Comparison of ENCODE assay signal across 8 cellular contexts in genomic region chr11:96293583-96293982, GRCh38. TPM values are rescaled to one million over a fixed set of nuclear protein-coding genes. Genes with fewer than 3 reads are reported as not detected.
DNase-seq lines count a peak whose midpoint lies in the region; ATAC-seq and TF ChIP-seq lines count a peak whose summit lies in the region.

No MANE protein-coding gene starts in this region.

- POLR2A ChIA-PET in activated CD4-positive, alpha-beta T cell treated with anti-CD3 and anti-CD28 coated beads for 36 hours (lab: Charles Lee), result no interaction called here
- POLR2A ChIA-PET in activated naive CD8-positive, alpha-beta T cell treated with anti-CD3 and anti-CD28 coated beads, Interleukin-2, amount 10 ng/mL, durations not matched to agents 7 days and 5 days (lab: Charles Lee), result interaction anchor here (0.7 to 0.8 kb wide), 2 partner anchors 13 to 50 kb away, joined by 3 read pairs; partner anchors contain the start of gene MAML2

- intact Hi-C loops in activated CD4-positive, alpha-beta T cell treated with anti-CD3 and anti-CD28 coated beads for 36 hours (cut with DNase I, micrococcal nuclease), result no loop called here

- peaks cover 78% of the 10 kb centered on the region for H3K4me1 Mint-ChIP-seq in activated CD4-positive, alpha-beta T cell treated with anti-CD3 and anti-CD28 coated beads for 36 hours
- H3K4me1 Mint-ChIP-seq in activated naive CD8-positive, alpha-beta T cell treated with anti-CD3 and anti-CD28 coated beads, Interleukin-2, amount 10 ng/mL, durations not matched to agents 7 days and 5 days, result peaks cover 53% of the 10 kb centered on the region
- H3K4me1 Mint-ChIP-seq in osteocyte (ENCODE audit: unreplicated experiment), result peaks cover 40% of the 10 kb centered on the region

- peak overlapping the region; percentile 1 for H3K27ac Mint-ChIP-seq in activated CD4-positive, alpha-beta T cell treated with anti-CD3 and anti-CD28 coated beads for 36 hours
- peak overlapping the region; percentile 46 for H3K27ac Mint-ChIP-seq in activated naive CD8-positive, alpha-beta T cell treated with anti-CD3 and anti-CD28 coated beads, Interleukin-2, amount 10 ng/mL, durations not matched to agents 7 days and 5 days
- H3K27ac Mint-ChIP-seq in osteocyte (ENCODE audit: unreplicated experiment), result peak overlapping the region; percentile 81

- CTCF ChIA-PET in activated CD4-positive, alpha-beta T cell treated with anti-CD3 and anti-CD28 coated beads for 36 hours (lab: Charles Lee), result interaction anchor here (1.3 to 1.6 kb wide), 3 partner anchors 12 to 44 kb away, joined by 3 to 7 read pairs (median 5); no protein-coding TSS in a partner anchor

- no peaks in the 10 kb centered on the region for H3K9me3 Mint-ChIP-seq in activated CD4-positive, alpha-beta T cell treated with anti-CD3 and anti-CD28 coated beads for 36 hours (ENCODE audit: low read depth)
- H3K9me3 Mint-ChIP-seq in activated naive CD8-positive, alpha-beta T cell treated with anti-CD3 and anti-CD28 coated beads, Interleukin-2, amount 10 ng/mL, durations not matched to agents 7 days and 5 days, result no peaks in the 10 kb centered on the region
- no peaks in the 10 kb centered on the region for H3K9me3 Mint-ChIP-seq in osteocyte (ENCODE audit: unreplicated experiment)

- peak; percentile 68 for ATAC-seq in activated CD4-positive, alpha-beta T cell treated with anti-CD3 and anti-CD28 coated beads for 36 hours
- ATAC-seq in HG02973 (IDR thresholded peaks at IDR 0.05; ENCODE audit: unreplicated experiment) (peak; percentile 94), left lobe of liver (no peak)
- peak; percentile 84 for ATAC-seq in activated naive CD8-positive, alpha-beta T cell treated with anti-CD3 and anti-CD28 coated beads, Interleukin-2, amount 10 ng/mL, durations not matched to agents 7 days and 5 days (ENCODE audit: low read depth)

- no peaks in the 10 kb centered on the region for H3K27me3 Mint-ChIP-seq in activated CD4-positive, alpha-beta T cell treated with anti-CD3 and anti-CD28 coated beads for 36 hours
- H3K27me3 Mint-ChIP-seq in activated naive CD8-positive, alpha-beta T cell treated with anti-CD3 and anti-CD28 coated beads, Interleukin-2, amount 10 ng/mL, durations not matched to agents 7 days and 5 days, result no peaks in the 10 kb centered on the region
- H3K27me3 Mint-ChIP-seq in osteocyte (ENCODE audit: unreplicated experiment), result no peaks in the 10 kb centered on the region

- peaks cover 14% of the 10 kb centered on the region for H3K36me3 Mint-ChIP-seq in activated CD4-positive, alpha-beta T cell treated with anti-CD3 and anti-CD28 coated beads for 36 hours (ENCODE audit: low read depth)
- H3K36me3 Mint-ChIP-seq in activated naive CD8-positive, alpha-beta T cell treated with anti-CD3 and anti-CD28 coated beads, Interleukin-2, amount 10 ng/mL, durations not matched to agents 7 days and 5 days, result peaks cover 10% of the 10 kb centered on the region
- peaks cover 11% of the 10 kb centered on the region for H3K36me3 Mint-ChIP-seq in osteocyte (ENCODE audit: unreplicated experiment)

- no peak for TF ChIP-seq CTCF in osteocyte (IDR thresholded peaks at IDR 0.05)

- no peak for DNase-seq in activated CD4-positive, alpha-beta T cell treated with anti-CD3 and anti-CD28 coated beads for 36 hours
- DNase-seq in activated CD4-positive, alpha-beta T cell treated with anti-CD3 and anti-CD28 coated beads for 4 hours, result no peak
- no peak for DNase-seq in activated naive CD8-positive, alpha-beta T cell treated with anti-CD3 and anti-CD28 coated beads, Interleukin-2, amount 10 ng/mL, durations not matched to agents 7 days and 5 days
- DNase-seq in osteocyte (ENCODE audit: extremely low spot score, unreplicated experiment) (no peak), NCI-H187 (lab: John Stamatoyannopoulos, UW) (no peak), DMS153 treated with DMSO at 0.1 percent for 48 hours (lab: John Stamatoyannopoulos, UW; ENCODE audit: unreplicated experiment) (no peak), left lobe of liver (ENCODE audit: low spot score) (no peak)

- H3K4me3 Mint-ChIP-seq in activated CD4-positive, alpha-beta T cell treated with anti-CD3 and anti-CD28 coated beads for 36 hours, result no peak overlapping the region
- peak overlapping the region; percentile 45 for H3K4me3 Mint-ChIP-seq in activated naive CD8-positive, alpha-beta T cell treated with anti-CD3 and anti-CD28 coated beads, Interleukin-2, amount 10 ng/mL, durations not matched to agents 7 days and 5 days
- peak overlapping the region; percentile 6 for H3K4me3 Mint-ChIP-seq in osteocyte (ENCODE audit: unreplicated experiment)

RNA-seq across cellular contexts. Expression of gene MAML2, which starts 49.4 kb away (rescaled TPM):
- total RNA-seq in activated CD4-positive, alpha-beta T cell treated with anti-CD3 and anti-CD28 coated beads for 36 hours, result 10 to 100 TPM; 23.9 to 37.1 TPM
- total RNA-seq in activated naive CD8-positive, alpha-beta T cell treated with anti-CD3 and anti-CD28 coated beads, Interleukin-2, amount 10 ng/mL, durations not matched to agents 7 days and 5 days, result 10 to 100 TPM; 18.6 to 20.5 TPM
- 28.0 and 29.3 TPM in 2 replicates for total RNA-seq in osteocyte
- 1.0 TPM for total RNA-seq in left lobe of liver

Comparison
In these comparisons a context has a peak if more than half of its experiments do, and no peak if none do; other contexts are left out.
1. H3K27ac Mint-ChIP-seq: peak in every context shown above with its lines; median percentile 81 in osteocyte; 46 in activated naive CD8-positive, alpha-beta T cell treated with anti-CD3 and anti-CD28 coated beads, Interleukin-2, amount 10 ng/mL, durations not matched to agents 7 days and 5 days; 1 in activated CD4-positive, alpha-beta T cell treated with anti-CD3 and anti-CD28 coated beads for 36 hours.